In genomic region chr14:49769581-49770211, GRCh38 we compare ENCODE assay signal across 8 cellular contexts. TPM values are rescaled to one million over a fixed set of nuclear protein-coding genes. Genes with fewer than 3 reads are reported as not detected.
A peak's percentile ranks its signal among the peaks of the same experiment; 100 is the strongest.
DNase-seq lines count a peak whose midpoint lies in the region; ATAC-seq and TF ChIP-seq lines count a peak whose summit lies in the region.

No MANE protein-coding gene starts in this region.

- DNase-seq in CD8-positive, alpha-beta T cell = no peak
- DNase-seq in MV-4-11 (lab: John Stamatoyannopoulos, UW) (peak; percentile 10), NCI-H146 treated with DMSO at 0.1 percent for 48 hours (lab: John Stamatoyannopoulos, UW; ENCODE audit: unreplicated experiment) (no peak)

- H3K4me2 ChIP-seq in neural cell (ENCODE audit: low read length) = peak overlapping the region; percentile 100

- peaks cover 5% of the 10 kb centered on the region for H4K20me1 ChIP-seq in neural cell (ENCODE audit: insufficient read depth)

- peaks cover 25% of the 10 kb centered on the region for H3K36me3 Mint-ChIP-seq in CD8-positive, alpha-beta T cell
- peaks cover 20% of the 10 kb centered on the region for H3K36me3 Mint-ChIP-seq in dendritic cell treated with granulocyte-macrophage colony-stimulating factor and Interleukin-4, amounts not matched to agents 40 ng/mL and 50 ng/mL, for 4 days (ENCODE audit: low read depth)

- H2AFZ ChIP-seq in neural cell (ENCODE audit: low read depth, low read length) = no peak overlapping the region

- H3K4me1 Mint-ChIP-seq in CD8-positive, alpha-beta T cell (ENCODE audit: low read depth) = peaks cover 43% of the 10 kb centered on the region
- H3K4me1 Mint-ChIP-seq in dendritic cell treated with granulocyte-macrophage colony-stimulating factor and Interleukin-4, amounts not matched to agents 40 ng/mL and 50 ng/mL, for 4 days (ENCODE audit: low read depth) = peaks cover 33% of the 10 kb centered on the region

- H3K4me1 ChIP-seq in CD8-positive, alpha-beta T cell (ENCODE audit: insufficient read depth, low read length) = peaks cover 29% of the 10 kb centered on the region

- H3F3A ChIP-seq in neural cell (ENCODE audit: insufficient read depth, low read length, poor library complexity, severe bottlenecking) = no peaks in the 10 kb centered on the region

- no peaks in the 10 kb centered on the region for H3K27me3 Mint-ChIP-seq in CD8-positive, alpha-beta T cell (ENCODE audit: low read depth)
- H3K27me3 Mint-ChIP-seq in dendritic cell treated with granulocyte-macrophage colony-stimulating factor and Interleukin-4, amounts not matched to agents 40 ng/mL and 50 ng/mL, for 4 days = no peaks in the 10 kb centered on the region

- peak overlapping the region; percentile 96 for H3K9ac ChIP-seq in neural cell (ENCODE audit: low read length)

- H3K4me3 Mint-ChIP-seq in CD8-positive, alpha-beta T cell = peak overlapping the region; percentile 98
- H3K4me3 Mint-ChIP-seq in dendritic cell treated with granulocyte-macrophage colony-stimulating factor and Interleukin-4, amounts not matched to agents 40 ng/mL and 50 ng/mL, for 4 days = peak overlapping the region; percentile 89

- ATAC-seq in CD8-positive, alpha-beta T cell = no peak
- ATAC-seq in GM19035 (IDR thresholded peaks at IDR 0.05; ENCODE audit: unreplicated experiment) (no peak), GM18498 (IDR thresholded peaks at IDR 0.05; ENCODE audit: unreplicated experiment) (no peak), HG02870 (IDR thresholded peaks at IDR 0.05; ENCODE audit: unreplicated experiment) (no peak)

- peak overlapping the region; percentile 78 for H3K4me3 ChIP-seq in CD8-positive, alpha-beta T cell (ENCODE audit: low read depth, low read length)
- peak overlapping the region; percentile 84 for H3K4me3 ChIP-seq in neural cell (ENCODE audit: low read length)

- H3K9me3 Mint-ChIP-seq in CD8-positive, alpha-beta T cell = no peaks in the 10 kb centered on the region
- H3K9me3 Mint-ChIP-seq in dendritic cell treated with granulocyte-macrophage colony-stimulating factor and Interleukin-4, amounts not matched to agents 40 ng/mL and 50 ng/mL, for 4 days = no peaks in the 10 kb centered on the region

- intact Hi-C loops in CD8-positive, alpha-beta T cell (cut with DNase I, micrococcal nuclease) = loop anchor here (2.0 to 5.0 kb wide), 5 partner anchors 81 to 543 kb away; partner anchors contain the start of genes DMAC2L (in 1 of the 2), L2HGDH (in 1 of the 2), NEMF (in 1 of the 2) and POLE2 (in 1 of the 2)
- intact Hi-C loops in dendritic cell treated with granulocyte-macrophage colony-stimulating factor and Interleukin-4, amounts not matched to agents 40 ng/mL and 50 ng/mL, for 4 days (cut with micrococcal nuclease) = loop anchor here (5.0 kb wide), 2 partner anchors 182 to 543 kb away; partner anchors contain the start of genes DMAC2L, L2HGDH and RPS29

- peaks cover 5% of the 10 kb centered on the region for H3K36me3 ChIP-seq in CD8-positive, alpha-beta T cell (ENCODE audit: insufficient read depth, low read length)
- no peaks in the 10 kb centered on the region for H3K36me3 ChIP-seq in neural cell (ENCODE audit: insufficient read depth, low read length)

- POLR2A ChIA-PET in CD8-positive, alpha-beta T cell (lab: Charles Lee) = interaction anchor here (1.1 to 4.5 kb wide), 11 partner anchors 12 to 347 kb away, joined by 3 to 73 read pairs (median 20); partner anchors contain the start of genes DNAAF2, KLHDC1, MGAT2 and NEMF

- H3K9me2 ChIP-seq in neural cell (ENCODE audit: insufficient read depth, low read length) = no peaks in the 10 kb centered on the region

- TF ChIP-seq CTCF in CD8-positive, alpha-beta T cell (IDR thresholded peaks at IDR 0.05) = no peak
- TF ChIP-seq CTCF in neural cell (IDR thresholded peaks at IDR 0.05; ENCODE audit: poor library complexity, severe bottlenecking) = no peak

- CTCF ChIA-PET in CD8-positive, alpha-beta T cell (lab: Charles Lee) = interaction anchor here (0.6 to 3.3 kb wide), 3 partner anchors 61 to 135 kb away, joined by 3 to 17 read pairs (median 3); partner anchors contain the start of genes DNAAF2 and NEMF

- TF ChIP-seq EP300 in neural cell (conservative IDR thresholded peaks at IDR 0.05; ENCODE audit: poor library complexity, severe bottlenecking) = no peak

- no peaks in the 10 kb centered on the region for H3K9me3 ChIP-seq in CD8-positive, alpha-beta T cell (ENCODE audit: low read length)
- H3K9me3 ChIP-seq in neural cell (ENCODE audit: low read length) = no peaks in the 10 kb centered on the region

- no peaks in the 10 kb centered on the region for H3K27me3 ChIP-seq in CD8-positive, alpha-beta T cell (ENCODE audit: insufficient read depth, low read length)
- H3K27me3 ChIP-seq in neural cell (ENCODE audit: insufficient read depth, low read depth, low read length) = no peaks in the 10 kb centered on the region

- no peak overlapping the region for H3K27ac ChIP-seq in CD8-positive, alpha-beta T cell (ENCODE audit: low read depth, low read length)
- peak overlapping the region; percentile 98 for H3K27ac ChIP-seq in neural cell (ENCODE audit: low read length)

- no peak for TF ChIP-seq RAD21 in neural cell (conservative IDR thresholded peaks at IDR 0.05)

- H3K27ac Mint-ChIP-seq in CD8-positive, alpha-beta T cell = peak overlapping the region; percentile 100
- H3K27ac Mint-ChIP-seq in dendritic cell treated with granulocyte-macrophage colony-stimulating factor and Interleukin-4, amounts not matched to agents 40 ng/mL and 50 ng/mL, for 4 days = peak overlapping the region; percentile 95

- peaks cover 34% of the 10 kb centered on the region for H3K79me2 ChIP-seq in neural cell (replicated peaks; ENCODE audit: insufficient read depth, low read length)

TF ChIP-seq in neural cell, 6 proteins besides CTCF, POLR2A, EP300 and RAD21:
- TF ChIP-seq EZH2 (IDR thresholded peaks at IDR 0.05; ENCODE audit: borderline replicate concordance, insufficient read depth, low read length, poor library complexity, severe bottlenecking) = no peak
- TF ChIP-seq SMC3 (conservative IDR thresholded peaks at IDR 0.05; ENCODE audit: poor library complexity) = no peak
- no peak for TF ChIP-seq TAF1 (IDR thresholded peaks at IDR 0.05; ENCODE audit: low read depth)
- no peak for TF ChIP-seq REST (IDR thresholded peaks at IDR 0.05; ENCODE audit: borderline replicate concordance)
- TF ChIP-seq POLR2AphosphoS5 (IDR thresholded peaks at IDR 0.05) = no peak
- TF ChIP-seq MXI1 (conservative IDR thresholded peaks at IDR 0.05; ENCODE audit: poor library complexity, severe bottlenecking) = no peak

RNA-seq across cellular contexts. Expression of gene KLHDC2, which starts 1.7 kb away (rescaled TPM):
- 100 to 1,000 TPM; 121 to 122 TPM for total RNA-seq in CD8-positive, alpha-beta T cell
- polyA plus RNA-seq in neural cell = 290 and 305 TPM in 2 replicates
- 120 and 128 TPM in 2 replicates for polyA minus RNA-seq in neural cell
